In the genomic region with DNA sequence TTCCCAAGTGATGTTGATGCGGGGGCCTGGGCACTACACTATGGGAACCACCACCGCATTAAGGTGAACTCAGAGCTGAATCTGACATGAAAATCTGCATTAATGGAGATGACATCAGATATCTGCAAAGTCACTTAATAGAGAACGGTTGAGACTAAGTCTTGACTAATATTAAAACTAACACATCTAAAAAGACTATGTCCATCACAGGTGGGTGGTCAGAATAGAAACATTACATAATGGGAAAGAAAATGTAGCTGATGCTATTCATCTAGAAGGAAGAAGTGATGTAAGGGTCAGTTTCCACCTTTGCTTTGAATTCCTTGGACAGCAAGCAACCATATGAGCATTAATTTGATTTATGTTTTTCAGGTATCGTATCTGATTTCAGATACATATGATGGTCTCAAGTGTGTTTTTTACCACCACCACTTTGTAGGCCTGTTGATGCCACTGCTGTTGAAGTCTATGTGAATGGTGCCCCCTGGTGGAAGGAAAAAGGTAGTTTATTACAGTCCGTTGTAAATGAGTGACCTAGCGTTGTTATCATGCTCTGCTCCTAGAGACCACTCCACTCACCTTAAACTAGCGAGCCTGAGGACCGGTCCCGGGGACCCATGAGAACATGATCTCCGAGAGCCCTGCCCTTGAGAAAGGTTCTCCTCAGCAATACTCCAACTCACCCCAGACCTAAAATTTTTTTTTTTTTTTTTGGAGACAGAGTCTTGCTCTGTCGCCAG, we compare ENCODE assay signal across 8 cellular contexts.
DNase-seq lines count a peak whose midpoint lies in the region; ATAC-seq, FAIRE-seq and TF ChIP-seq lines count a peak whose summit lies in the region.

No MANE protein-coding gene starts in this region.

- no peaks in the 10 kb centered on the region for H3K27me3 ChIP-seq in breast epithelium

- TF ChIP-seq CTCF in breast epithelium (IDR thresholded peaks at IDR 0.05), result peak; percentile 73 to 82 (median 74)

- no peak for TF ChIP-seq POLR2A in breast epithelium (IDR thresholded peaks at IDR 0.05)

- no peak overlapping the region for H3K27ac ChIP-seq in breast epithelium

- FAIRE-seq in islet of Langerhans (lab: Jason Lieb, UNC), result peak; percentile 90

- no peaks in the 10 kb centered on the region for H3K9me3 ChIP-seq in breast epithelium

- no peaks in the 10 kb centered on the region for H3K9me3 Mint-ChIP-seq in T-helper 2 cell treated with Interferon-gamma antibody and Interleukin-4, amounts not matched to agents 5 μg/mL and 100 μg/mL, for 36 hours

- H3K4me3 Mint-ChIP-seq in T-helper 2 cell treated with Interferon-gamma antibody and Interleukin-4, amounts not matched to agents 5 μg/mL and 100 μg/mL, for 36 hours, result no peak overlapping the region

- DNase-seq in AG20443 (ENCODE audit: low spot score) (peak; percentile 79), NCI-H187 treated with DMSO at 0.1 percent for 48 hours (lab: John Stamatoyannopoulos, UW) (peak; percentile 32), breast epithelium (ENCODE audit: low spot score in 2 of 2) (no peak)
- peak; percentile 50 for DNase-seq in T-helper 2 cell treated with Interferon-gamma antibody and Interleukin-4, amounts not matched to agents 5 μg/mL and 100 μg/mL, for 36 hours (ENCODE audit: low spot score)
- peak; percentile 69 for DNase-seq in stimulated activated CD4-positive, alpha-beta T cell treated with anti-CD3 and anti-CD28 coated beads, Interleukin-4, amount 100 ng/mL, for 24 hours

- H3K27ac Mint-ChIP-seq in T-helper 2 cell treated with Interferon-gamma antibody and Interleukin-4, amounts not matched to agents 5 μg/mL and 100 μg/mL, for 36 hours, result no peak overlapping the region

- no peak overlapping the region for H3K4me3 ChIP-seq in breast epithelium

- H3K4me1 ChIP-seq in breast epithelium, result no peaks in the 10 kb centered on the region

- H3K36me3 ChIP-seq in breast epithelium, result no peaks in the 10 kb centered on the region

- H3K36me3 Mint-ChIP-seq in T-helper 2 cell treated with Interferon-gamma antibody and Interleukin-4, amounts not matched to agents 5 μg/mL and 100 μg/mL, for 36 hours (ENCODE audit: low read depth), result peaks cover 2% of the 10 kb centered on the region

- H3K4me1 Mint-ChIP-seq in T-helper 2 cell treated with Interferon-gamma antibody and Interleukin-4, amounts not matched to agents 5 μg/mL and 100 μg/mL, for 36 hours (ENCODE audit: low read depth), result peaks cover 9% of the 10 kb centered on the region

- no peaks in the 10 kb centered on the region for H3K27me3 Mint-ChIP-seq in T-helper 2 cell treated with Interferon-gamma antibody and Interleukin-4, amounts not matched to agents 5 μg/mL and 100 μg/mL, for 36 hours (ENCODE audit: low read depth)

- intact Hi-C loops in breast epithelium (cut with DNase I; ENCODE audit: low total_unique reads), result loop anchor here (5.0 kb wide), 1 partner anchor 450 kb away; no protein-coding TSS in a partner anchor

- ATAC-seq in GM18519 (IDR thresholded peaks at IDR 0.05; ENCODE audit: low FRiP score, unreplicated experiment), result peak; percentile 67
- peak; percentile 59 for ATAC-seq in HG03025 (IDR thresholded peaks at IDR 0.05; ENCODE audit: low FRiP score, unreplicated experiment)

Comparison
In these comparisons a context has a peak if more than half of its experiments do, and no peak if none do; other contexts are left out.
1. DNase-seq: peak in AG20443 (single experiment), NCI-H187 treated with DMSO at 0.1 percent for 48 hours (single experiment), T-helper 2 cell treated with Interferon-gamma antibody and Interleukin-4, amounts not matched to agents 5 μg/mL and 100 μg/mL, for 36 hours (single experiment) and stimulated activated CD4-positive, alpha-beta T cell treated with anti-CD3 and anti-CD28 coated beads, Interleukin-4, amount 100 ng/mL, for 24 hours (single experiment); none in breast epithelium (0 of 2).